ENCODE assay signal across 1 cellular context in genomic region chr10:117167346-117168134, GRCh38.
TF ChIP-seq lines count a peak whose summit lies in the region.

No MANE protein-coding gene starts in this region.

TF ChIP-seq in HCT116, 20 proteins besides CTCF, POLR2A, EP300 and RAD21 (continued from another document):
- no peak for TF ChIP-seq REST (IDR thresholded peaks at IDR 0.05; ENCODE audit: low read depth)
TF ChIP-seq in HCT116: peak in this region for 0.
